17 cellular contexts compared by ENCODE assay signal in genomic region chr2:163687213-163687612, GRCh38. TPM values are rescaled to one million over a fixed set of nuclear protein-coding genes. Genes with fewer than 3 reads are reported as not detected.
DNase-seq lines count a peak whose midpoint lies in the region; ATAC-seq lines count a peak whose summit lies in the region.
"Had no signal": no experiment of that assay in that cellular context is flagged by ENCODE, and none has a peak within 500 bp of the region (broad histone marks: within the 10 kb centered on the region; RNA-seq: fewer than 3 reads in every experiment).

No MANE protein-coding gene starts in this region.

- no peaks in the 10 kb centered on the region for H3K79me1 ChIP-seq in trophoblast cell (ENCODE audit: low read length)

- no peak overlapping the region for H3K9ac ChIP-seq in trophoblast cell (ENCODE audit: low read length)

- in situ Hi-C loops in SK-MEL-5 (cut with HindIII; ENCODE audit: low pct_unique_long_range_greater_than_20kb, low sequenced_read_pairs), result no loop called here

- no peak overlapping the region for H3K23ac ChIP-seq in trophoblast cell (ENCODE audit: low read length)

- no peak overlapping the region for H3K14ac ChIP-seq in trophoblast cell (ENCODE audit: low read length)

- H3K27ac ChIP-seq in trophoblast cell (ENCODE audit: low read depth, low read length), result no peak overlapping the region
- H3K27ac ChIP-seq: A549, C4-2B had no signal

- no peak overlapping the region for H2BK5ac ChIP-seq in trophoblast cell (ENCODE audit: low read depth, low read length, poor library complexity)

- no peak overlapping the region for H2AK5ac ChIP-seq in trophoblast cell (ENCODE audit: low read length)

- no peaks in the 10 kb centered on the region for H3K27me3 ChIP-seq in trophoblast cell (ENCODE audit: insufficient read depth, low read length)
- H3K27me3 ChIP-seq: BE2C had no signal

- H4K12ac ChIP-seq in trophoblast cell (ENCODE audit: low read depth, low read length), result no peak overlapping the region

- H2BK12ac ChIP-seq in trophoblast cell (ENCODE audit: low read length), result no peak overlapping the region

- H3K4ac ChIP-seq in trophoblast cell (ENCODE audit: low read depth, low read length), result peak overlapping the region; percentile 69

- intact Hi-C loops in left ventricle myocardium superior (cut with micrococcal nuclease), result no loop called here

- no peaks in the 10 kb centered on the region for H3K79me2 ChIP-seq in trophoblast cell (ENCODE audit: control insufficient read depth, insufficient read depth, low read length, poor library complexity)

- no peaks in the 10 kb centered on the region for H3K36me3 ChIP-seq in trophoblast cell (ENCODE audit: control insufficient read depth in 1 of 2, insufficient read depth in 2 of 2, low read length in 2 of 2)
- H3K36me3 ChIP-seq: BE2C, HAP-1 had no signal

- no peak overlapping the region for H4K91ac ChIP-seq in trophoblast cell (ENCODE audit: low read depth, low read length)

- no peak overlapping the region for H3K18ac ChIP-seq in trophoblast cell (ENCODE audit: low read length)

- no peaks in the 10 kb centered on the region for H3K9me3 ChIP-seq in trophoblast cell (ENCODE audit: insufficient read depth, low read depth, low read length)
- H3K9me3 ChIP-seq: A549, BE2C, HAP-1 had no signal

- H3K4me1 ChIP-seq in trophoblast cell (ENCODE audit: control insufficient read depth in 1 of 2, insufficient read depth in 2 of 2, low read length in 2 of 2), result peaks cover 0 to 4% of the 10 kb centered on the region in 2 experiments
- H3K4me1 ChIP-seq: BE2C, HAP-1 had no signal

- no CpG with 5 or more reads among the region's 1 CpG for WGBS in trophoblast cell (ENCODE audit: extremely low coverage, insufficient coverage, insufficient read length)

- no peak overlapping the region for H2BK120ac ChIP-seq in trophoblast cell (ENCODE audit: insufficient read depth, low read length, poor library complexity)

- H3K4me3 ChIP-seq in trophoblast cell (ENCODE audit: low read depth, low read length), result no peak overlapping the region
- H3K4me3 ChIP-seq: A549, HAP-1 had no signal

- H3K4me2 ChIP-seq in trophoblast cell (ENCODE audit: low read length), result no peak overlapping the region
- H3K4me2 ChIP-seq: A549 had no signal

- no peak overlapping the region for H4K8ac ChIP-seq in trophoblast cell (ENCODE audit: low read depth, low read length)

- DNase-seq in NCI-H69 (lab: John Stamatoyannopoulos, UW) (peak; percentile 32), SK-MEL-5 (ENCODE audit: low read depth, low spot score) (peak; percentile 11), left ventricle myocardium superior (no peak), trophoblast cell (no peak), GM19238 (ENCODE audit: insufficient read length, low spot score) (no peak)
- DNase-seq: BE2C; CD8-positive, alpha-beta T cell; COR-L47; DMS153; DMS79 treated with DMSO at 0.1 percent for 48 hours; EL had no signal

- ATAC-seq in left ventricle myocardium superior (peak; percentile 60), HG03159 (IDR thresholded peaks at IDR 0.05; ENCODE audit: unreplicated experiment) (no peak), GM19452 (IDR thresholded peaks at IDR 0.05; ENCODE audit: unreplicated experiment) (no peak)
- ATAC-seq: A549; CD8-positive, alpha-beta T cell; HepG2 had no signal

- H2AFZ ChIP-seq in trophoblast cell (ENCODE audit: insufficient read depth, low read length, poor library complexity), result no peak overlapping the region

RNA-seq across cellular contexts. Expression of gene FIGN, which starts 48.6 kb away (rescaled TPM):
- 2.0 and 2.3 TPM in 2 replicates for total RNA-seq in SK-MEL-5 (2014; rRNA removed; shearing (Covaris generic))
- polyA plus RNA-seq in SK-MEL-5 (2015; cell fraction: cytosol; rRNA removed), result 1.9 and 2.5 TPM in 2 replicates
- 7.1 and 15.1 TPM in 2 replicates for polyA plus RNA-seq in SK-MEL-5 (2015; cell fraction: nucleus; rRNA removed)
- total RNA-seq in left ventricle myocardium superior, result 16.6 TPM
- 29.2 and 29.8 TPM in 2 replicates for polyA plus RNA-seq in trophoblast cell (2013)
- total RNA-seq: CD8-positive, alpha-beta T cell had no signal

Comparison
In these comparisons a context has a peak if more than half of its experiments do, and no peak if none do; other contexts are left out.
1. DNase-seq: peak in NCI-H69 (single experiment) and SK-MEL-5 (single experiment); none in left ventricle myocardium superior (single experiment), trophoblast cell (0 of 2) and GM19238 (single experiment).